25 cellular contexts compared by ENCODE assay signal in genomic region chr9:21523021-21524014, GRCh38. TPM values are rescaled to one million over a fixed set of nuclear protein-coding genes. Genes with fewer than 3 reads are reported as not detected.
"Had no signal": no experiment of that assay in that cellular context is flagged by ENCODE, and none has a peak within 500 bp of the region (broad histone marks: within the 10 kb centered on the region; RNA-seq: fewer than 3 reads in every experiment).

No MANE protein-coding gene starts in this region.

- H3K27me3 Mint-ChIP-seq: stimulated activated naive CD8-positive, alpha-beta T cell treated with anti-CD3 and anti-CD28 coated beads, Interleukin-15, amount 100 ng/mL, for 72 hours had no signal

- H3K9me3 ChIP-seq: colonic mucosa, gastrocnemius medialis, mucosa of descending colon, neutrophil, psoas muscle, testis, upper lobe of right lung had no signal

- FAIRE-seq: endothelial cell of umbilical vein, islet of Langerhans had no signal

- H3K36me3 ChIP-seq: colonic mucosa, gastrocnemius medialis, heart right ventricle, neutrophil, tibial nerve, upper lobe of right lung had no signal

- DNase-seq: colonic mucosa; dermis blood vessel endothelial cell; gastrocnemius medialis; heart right ventricle; hypothalamus; mucosa of descending colon; naive thymus-derived CD8-positive, alpha-beta T cell; psoas muscle; retina; stimulated activated CD4-positive, alpha-beta T cell treated with anti-CD3 and anti-CD28 coated beads, Interleukin-2, amount 100 ng/mL, for 24 hours; stimulated activated CD4-positive, alpha-beta T cell treated with anti-CD3 and anti-CD28 coated beads, Interleukin-4, amount 100 ng/mL, for 4 hours; stimulated activated naive B cell treated with anti-CD40 and anti-IgM and Interleukin-4, amounts not matched to agents 10 μg/mL and 1 μg/mL and 100 μg/mL, for 72 hours; stimulated activated naive CD8-positive, alpha-beta T cell treated with anti-CD3 and anti-CD28 coated beads, Interleukin-15, amount 100 ng/mL, for 72 hours; testis; upper lobe of right lung had no signal

- H3K4me3 ChIP-seq: colonic mucosa, gastrocnemius medialis, heart right ventricle, mucosa of descending colon, psoas muscle, testis, tibial nerve, upper lobe of right lung had no signal

- H3K27ac ChIP-seq: colonic mucosa, gastrocnemius medialis, heart right ventricle, neutrophil, psoas muscle, testis, tibial nerve, upper lobe of right lung had no signal

- H3K4me3 Mint-ChIP-seq: naive thymus-derived CD8-positive, alpha-beta T cell; stimulated activated naive B cell treated with anti-CD40 and anti-IgM and Interleukin-4, amounts not matched to agents 10 μg/mL and 1 μg/mL and 100 μg/mL, for 72 hours; stimulated activated naive CD8-positive, alpha-beta T cell treated with anti-CD3 and anti-CD28 coated beads, Interleukin-15, amount 100 ng/mL, for 72 hours had no signal

- H3K36me3 Mint-ChIP-seq: stimulated activated naive B cell treated with anti-CD40 and anti-IgM and Interleukin-4, amounts not matched to agents 10 μg/mL and 1 μg/mL and 100 μg/mL, for 72 hours had no signal

- H3K4me1 Mint-ChIP-seq: stimulated activated naive CD8-positive, alpha-beta T cell treated with anti-CD3 and anti-CD28 coated beads, Interleukin-15, amount 100 ng/mL, for 72 hours had no signal

- H3K27me3 ChIP-seq: colonic mucosa, gastrocnemius medialis, testis, tibial nerve, upper lobe of right lung had no signal

- H3K4me1 ChIP-seq: colonic mucosa, gastrocnemius medialis, heart right ventricle, psoas muscle, testis, tibial nerve, upper lobe of right lung had no signal

- H3K27ac Mint-ChIP-seq: naive thymus-derived CD8-positive, alpha-beta T cell; stimulated activated naive B cell treated with anti-CD40 and anti-IgM and Interleukin-4, amounts not matched to agents 10 μg/mL and 1 μg/mL and 100 μg/mL, for 72 hours; stimulated activated naive CD8-positive, alpha-beta T cell treated with anti-CD3 and anti-CD28 coated beads, Interleukin-15, amount 100 ng/mL, for 72 hours had no signal

RNA-seq across cellular contexts. Expression of gene IFNE, which starts 41.2 kb away (rescaled TPM):
- total RNA-seq: colonic mucosa, gastrocnemius medialis, heart right ventricle, left lobe of liver, lower leg skin, mucosa of descending colon, psoas muscle, sciatic nerve, skeletal muscle tissue, subcutaneous adipose tissue, tibial nerve, upper lobe of right lung had no signal
- polyA plus RNA-seq: heart right ventricle; naive thymus-derived CD8-positive, alpha-beta T cell; neural cell; psoas muscle had no signal
